Comparison of ENCODE assay signal across 9 cellular contexts in genomic region chr5:139677404-139678282, GRCh38. TPM values are rescaled to one million over a fixed set of nuclear protein-coding genes. Genes with fewer than 3 reads are reported as not detected.
DNase-seq lines count a peak whose midpoint lies in the region; ATAC-seq and TF ChIP-seq lines count a peak whose summit lies in the region.
"Had no signal": no experiment of that assay in that cellular context is flagged by ENCODE, and none has a peak within 500 bp of the region (broad histone marks: within the 10 kb centered on the region; RNA-seq: fewer than 3 reads in every experiment).

No MANE protein-coding gene starts in this region.

- H3K4me1 ChIP-seq in esophagus muscularis mucosa (peaks cover 62 to 78% (median 63%) of the 10 kb centered on the region in 4 donors), neural progenitor cell (peaks cover 27% of the 10 kb centered on the region)

- WGBS in esophagus muscularis mucosa: 65% methylated on average over 14 of the region's 19 CpGs

- no peak overlapping the region for H3K9ac ChIP-seq in neural progenitor cell

- ATAC-seq in Right ventricle myocardium inferior: peak; percentile 80
- no peak for ATAC-seq in GM19324 (IDR thresholded peaks at IDR 0.05; ENCODE audit: low FRiP score, unreplicated experiment)

- no peak for TF ChIP-seq EP300 in esophagus muscularis mucosa (IDR thresholded peaks at IDR 0.05)

- peak overlapping the region; percentile 72 for H3K4me3 Mint-ChIP-seq in neural progenitor cell

- H3K4me1 Mint-ChIP-seq in neural progenitor cell: peaks cover 55% of the 10 kb centered on the region

- H3K27me3 ChIP-seq in esophagus muscularis mucosa (no peaks in the 10 kb centered on the region), neural progenitor cell (no peaks in the 10 kb centered on the region)

- H3K27ac ChIP-seq in esophagus muscularis mucosa (replicated peaks in 1 of 4) (peak overlapping the region; percentile 64 to 80 (median 74)), neural progenitor cell (no peak overlapping the region)

- H3K9me3 Mint-ChIP-seq in neural progenitor cell: no peaks in the 10 kb centered on the region

- no peak overlapping the region for H2AFZ ChIP-seq in neural progenitor cell (replicated peaks)

- peaks cover 13% of the 10 kb centered on the region for H3K36me3 Mint-ChIP-seq in neural progenitor cell

- peaks cover 16% of the 10 kb centered on the region for H3F3A ChIP-seq in neural progenitor cell (ENCODE audit: low read depth)

- peak overlapping the region; percentile 98 for H3K27ac Mint-ChIP-seq in neural progenitor cell

- peak overlapping the region; percentile 63 for H3K4me2 ChIP-seq in neural progenitor cell

- TF ChIP-seq CTCF in esophagus muscularis mucosa (IDR thresholded peaks at IDR 0.05) (no peak), neural progenitor cell (IDR thresholded peaks at IDR 0.05) (no peak)

- intact Hi-C loops in Right ventricle myocardium inferior (cut with DNase I) (no loop called here), cardiac septum (cut with DNase I) (no loop called here), esophagus muscularis mucosa (cut with DNase I) (no loop called here)

- H3K4me3 ChIP-seq in esophagus muscularis mucosa (peak overlapping the region in 3 of 4 donors; percentile 9 to 24 (median 12)), neural progenitor cell (no peak overlapping the region)

- H3K9me3 ChIP-seq in esophagus muscularis mucosa (no peaks in the 10 kb centered on the region), neural progenitor cell (ENCODE audit: low read depth) (no peaks in the 10 kb centered on the region)

- H3K27me3 Mint-ChIP-seq in neural progenitor cell (ENCODE audit: insufficient read depth, low read depth): no peaks in the 10 kb centered on the region

- TF ChIP-seq POLR2A in esophagus muscularis mucosa (IDR thresholded peaks at IDR 0.05; ENCODE audit: low read depth): no peak

- H3K79me2 ChIP-seq in neural progenitor cell (ENCODE audit: low read depth): peaks cover 49% of the 10 kb centered on the region

- H4K20me1 ChIP-seq in neural progenitor cell (ENCODE audit: low read depth): peaks cover 45% of the 10 kb centered on the region

- DNase-seq in Right ventricle myocardium inferior (ENCODE audit: missing footprints): peak; percentile 86
- no peak for DNase-seq in cardiac septum (ENCODE audit: low spot score)
- DNase-seq in esophagus muscularis mucosa (ENCODE audit: extremely low spot score): no peak
- DNase-seq in neural progenitor cell (ENCODE audit: low spot score): peak; percentile 85
- no peak for DNase-seq in HK-2 (ENCODE audit: unreplicated experiment)
- no peak for DNase-seq in stimulated activated CD4-positive, alpha-beta T cell treated with anti-CD3 and anti-CD28 coated beads, Interleukin-2, amount 100 ng/mL, for 24 hours
- no peak for DNase-seq in NCI-H2029 treated with DMSO at 0.1 percent for 48 hours (lab: John Stamatoyannopoulos, UW)
- DNase-seq: activated T-cell treated with anti-CD3 and anti-CD28 coated beads for 4 hours had no signal

- H3K36me3 ChIP-seq in esophagus muscularis mucosa (peaks cover 4 to 31% (median 20%) of the 10 kb centered on the region in 4 donors), neural progenitor cell (no peaks in the 10 kb centered on the region)

RNA-seq across cellular contexts. Expression of gene CXXC5, which starts 29.5 kb away (rescaled TPM):
- total RNA-seq in Right ventricle myocardium inferior (74.1 TPM), cardiac septum (49.3 TPM), esophagus muscularis mucosa (10 to 100 TPM; 22.0 to 32.4 (median 27.8) TPM), neural progenitor cell (ENCODE audit: low replicate concordance) (17.2 and 25.6 TPM in 2 replicates)

Comparison
In these comparisons a context has a peak if more than half of its experiments do, and no peak if none do; other contexts are left out.
1. DNase-seq: peak in Right ventricle myocardium inferior (single experiment) and neural progenitor cell (single experiment); none in cardiac septum (single experiment), esophagus muscularis mucosa (single experiment), HK-2 (single experiment), stimulated activated CD4-positive, alpha-beta T cell treated with anti-CD3 and anti-CD28 coated beads, Interleukin-2, amount 100 ng/mL, for 24 hours (0 of 2) and NCI-H2029 treated with DMSO at 0.1 percent for 48 hours (single experiment).